ENCODE assay signal across 28 cellular contexts in the genomic region with DNA sequence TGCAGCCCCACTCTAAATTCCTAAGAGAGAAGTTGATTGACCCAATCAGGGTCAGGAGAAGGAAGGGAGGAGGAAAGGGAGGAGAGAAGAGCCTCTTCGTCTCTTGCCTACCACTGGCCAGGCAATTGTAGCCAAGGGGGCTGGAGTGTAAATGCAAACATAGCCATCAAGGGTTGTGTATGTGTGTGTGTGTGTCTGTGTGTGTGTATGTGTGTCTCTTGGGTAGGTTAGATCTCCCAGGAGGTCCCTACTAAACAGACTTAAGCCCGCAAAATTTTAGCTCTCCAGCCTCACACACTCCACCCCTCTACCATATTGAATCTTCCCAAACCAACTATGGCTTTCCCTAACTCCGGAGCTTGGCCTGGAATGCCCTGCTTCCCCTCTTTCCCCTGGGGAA. TPM values are rescaled to one million over a fixed set of nuclear protein-coding genes. Genes with fewer than 3 reads are reported as not detected.
"Had no signal": no experiment of that assay in that cellular context is flagged by ENCODE, and none has a peak within 500 bp of the region (broad histone marks: within the 10 kb centered on the region; RNA-seq: fewer than 3 reads in every experiment).

No MANE protein-coding gene starts in this region.

- H3K4me3 ChIP-seq: ascending aorta, coronary artery, dorsolateral prefrontal cortex, esophagus muscularis mucosa, gastrocnemius medialis, heart left ventricle had no signal

- H3K4me1 Mint-ChIP-seq: activated CD4-positive, alpha-beta memory T cell treated with anti-CD3 and anti-CD28 coated beads, Interleukin-2, amount 10 ng/mL, durations not matched to agents 7 days and 5 days; activated CD4-positive, alpha-beta T cell treated with anti-CD3 and anti-CD28 coated beads for 36 hours; activated CD4-positive, alpha-beta T cell treated with anti-CD3 and anti-CD28 coated beads, Interleukin-2, amount 10 ng/mL, durations not matched to agents 24 days and 14 days; activated naive CD8-positive, alpha-beta T cell treated with anti-CD3 and anti-CD28 coated beads for 36 hours; activated T-helper 17 cell treated with anti-CD3 and anti-CD28 coated beads, Interleukin-2, amount 50 U/mL, for 72 hours; brain; central memory CD8-positive, alpha-beta T cell; endodermal cell had no signal

- FAIRE-seq: bronchial epithelial cell had no signal

- H3K4me3 Mint-ChIP-seq: activated CD4-positive, alpha-beta memory T cell treated with anti-CD3 and anti-CD28 coated beads, Interleukin-2, amount 10 ng/mL, durations not matched to agents 7 days and 5 days; activated CD4-positive, alpha-beta T cell treated with anti-CD3 and anti-CD28 coated beads for 36 hours; activated CD4-positive, alpha-beta T cell treated with anti-CD3 and anti-CD28 coated beads, Interleukin-2, amount 10 ng/mL, durations not matched to agents 24 days and 14 days; activated naive CD8-positive, alpha-beta T cell treated with anti-CD3 and anti-CD28 coated beads for 36 hours; activated T-cell treated with anti-CD3 and anti-CD28 coated beads, Interleukin-2, amount 50 U/mL, for 4 hours; activated T-helper 17 cell treated with anti-CD3 and anti-CD28 coated beads, Interleukin-2, amount 50 U/mL, for 72 hours; brain; central memory CD8-positive, alpha-beta T cell; dendritic cell treated with granulocyte-macrophage colony-stimulating factor and Interleukin-4, amounts not matched to agents 40 ng/mL and 50 ng/mL, for 4 days; endodermal cell had no signal

- DNase-seq: activated CD4-positive, alpha-beta memory T cell treated with anti-CD3 and anti-CD28 coated beads, Interleukin-2, amount 10 ng/mL, durations not matched to agents 7 days and 5 days; activated CD4-positive, alpha-beta T cell treated with anti-CD3 and anti-CD28 coated beads for 36 hours; activated CD4-positive, alpha-beta T cell treated with anti-CD3 and anti-CD28 coated beads, Interleukin-2, amount 10 ng/mL, durations not matched to agents 24 days and 14 days; activated CD4-positive, CD25-positive, alpha-beta regulatory T cell; activated CD4-positive, CD25-positive, alpha-beta regulatory T cell treated with anti-CD3 and anti-CD28 coated beads, Interleukin-2, amount 50 U/mL, for 72 hours; activated effector memory CD4-positive, alpha-beta T cell treated with Interleukin-2 at 50 U/mL for 16 hours; activated gamma-delta T cell treated with Interleukin-2 at 50 U/mL for 16 hours; activated naive CD4-positive, alpha-beta T cell treated with anti-CD3 and anti-CD28 coated beads, Interleukin-2, amount 50 U/mL, for 16 hours; activated naive CD4-positive, alpha-beta T cell treated with Interleukin-2 at 50 U/mL for 16 hours; activated naive CD8-positive, alpha-beta T cell treated with anti-CD3 and anti-CD28 coated beads for 36 hours; activated T-cell treated with anti-CD3 and anti-CD28 coated beads, Interleukin-2, amount 50 U/mL, for 4 hours; dorsolateral prefrontal cortex; effector memory CD4-positive, alpha-beta T cell; endodermal cell; erythroblast; foreskin keratinocyte; gastrocnemius medialis; glutamatergic neuron; heart left ventricle had no signal

- H3K27ac Mint-ChIP-seq: activated CD4-positive, alpha-beta memory T cell treated with anti-CD3 and anti-CD28 coated beads, Interleukin-2, amount 10 ng/mL, durations not matched to agents 7 days and 5 days; activated CD4-positive, alpha-beta T cell treated with anti-CD3 and anti-CD28 coated beads for 36 hours; activated CD4-positive, alpha-beta T cell treated with anti-CD3 and anti-CD28 coated beads, Interleukin-2, amount 10 ng/mL, durations not matched to agents 24 days and 14 days; activated naive CD8-positive, alpha-beta T cell treated with anti-CD3 and anti-CD28 coated beads for 36 hours; activated T-helper 17 cell treated with anti-CD3 and anti-CD28 coated beads, Interleukin-2, amount 50 U/mL, for 72 hours; brain; dendritic cell treated with granulocyte-macrophage colony-stimulating factor and Interleukin-4, amounts not matched to agents 40 ng/mL and 50 ng/mL, for 4 days; endodermal cell had no signal

- H3K9me3 ChIP-seq: gastrocnemius medialis had no signal

- ATAC-seq: activated CD4-positive, alpha-beta T cell treated with anti-CD3 and anti-CD28 coated beads for 36 hours; activated T-cell treated with anti-CD3 and anti-CD28 coated beads, Interleukin-2, amount 50 U/mL, for 4 hours; activated T-helper 17 cell treated with anti-CD3 and anti-CD28 coated beads, Interleukin-2, amount 50 U/mL, for 72 hours; foreskin keratinocyte; gastrocnemius medialis; heart left ventricle had no signal

- H3K4me1 ChIP-seq: ascending aorta, foreskin keratinocyte, gastrocnemius medialis, heart left ventricle had no signal

- H3K27ac ChIP-seq: ascending aorta, coronary artery, dorsolateral prefrontal cortex, esophagus muscularis mucosa, foreskin keratinocyte, gastrocnemius medialis, heart left ventricle had no signal

- H3K9me3 Mint-ChIP-seq: activated CD4-positive, alpha-beta T cell treated with anti-CD3 and anti-CD28 coated beads, Interleukin-2, amount 10 ng/mL, durations not matched to agents 24 days and 14 days; activated naive CD8-positive, alpha-beta T cell treated with anti-CD3 and anti-CD28 coated beads for 36 hours; activated T-cell treated with anti-CD3 and anti-CD28 coated beads, Interleukin-2, amount 50 U/mL, for 4 hours; activated T-helper 17 cell treated with anti-CD3 and anti-CD28 coated beads, Interleukin-2, amount 50 U/mL, for 72 hours; central memory CD8-positive, alpha-beta T cell had no signal

- H3K36me3 ChIP-seq: ascending aorta, esophagus muscularis mucosa, gastrocnemius medialis, heart left ventricle had no signal

RNA-seq across cellular contexts. Expression of a gene that starts 3.8 kb away (rescaled TPM):
- total RNA-seq: activated CD4-positive, alpha-beta memory T cell treated with anti-CD3 and anti-CD28 coated beads, Interleukin-2, amount 10 ng/mL, durations not matched to agents 7 days and 5 days; activated CD4-positive, alpha-beta T cell treated with anti-CD3 and anti-CD28 coated beads for 36 hours; activated CD4-positive, alpha-beta T cell treated with anti-CD3 and anti-CD28 coated beads, Interleukin-2, amount 10 ng/mL, durations not matched to agents 24 days and 14 days; activated naive CD8-positive, alpha-beta T cell treated with anti-CD3 and anti-CD28 coated beads for 36 hours; activated T-cell treated with anti-CD3 and anti-CD28 coated beads, Interleukin-2, amount 50 U/mL, for 4 hours; activated T-helper 17 cell treated with anti-CD3 and anti-CD28 coated beads, Interleukin-2, amount 50 U/mL, for 72 hours; ascending aorta; endodermal cell; esophagus muscularis mucosa; foreskin keratinocyte; T-helper 1 cell treated with Interleukin-12 subunit alpha and Interleukin-12 subunit beta and Interleukin-4 antibody, amounts not matched to agents 30 ng/mL and 1 ng/mL, for 36 hours had no signal
- polyA plus RNA-seq: foreskin keratinocyte had no signal
